Comparison of ENCODE assay signal across 23 cellular contexts in the genomic region with DNA sequence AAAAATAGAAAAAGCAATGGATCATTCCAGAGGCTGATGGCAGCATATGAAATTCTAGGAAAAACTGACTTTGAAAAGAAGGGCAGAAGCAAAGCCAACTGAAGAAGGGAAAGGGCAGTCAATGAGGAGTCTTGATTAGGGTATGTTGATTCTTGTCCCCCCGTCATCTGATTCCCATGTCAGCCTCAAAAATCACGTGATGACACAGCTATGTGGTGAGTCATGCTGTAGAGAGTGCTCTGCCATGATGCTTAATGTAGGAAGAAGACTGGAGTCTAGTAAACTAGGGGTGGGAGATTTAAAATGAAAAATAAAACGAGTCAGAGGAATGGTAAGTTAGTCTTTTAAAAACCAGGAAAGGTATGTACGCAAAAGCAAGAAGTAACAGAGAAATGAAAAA. TPM values are rescaled to one million over a fixed set of nuclear protein-coding genes. Genes with fewer than 3 reads are reported as not detected.
"Had no signal": no experiment of that assay in that cellular context is flagged by ENCODE, and none has a peak within 500 bp of the region (broad histone marks: within the 10 kb centered on the region; RNA-seq: fewer than 3 reads in every experiment).

No MANE protein-coding gene starts in this region.

- H3K27ac ChIP-seq: adrenal gland, epithelial cell of prostate, gastroesophageal sphincter, left lung, neutrophil, thyroid gland, uterus had no signal

- H3K4me1 ChIP-seq: adrenal gland, uterus had no signal

- H3K4me3 ChIP-seq: adrenal gland, gastroesophageal sphincter, left lung, mucosa of descending colon, thyroid gland, uterus had no signal

- H3K9me3 ChIP-seq: adrenal gland, gastroesophageal sphincter, left lung, mucosa of descending colon, neutrophil, thyroid gland, uterus had no signal

- ATAC-seq: activated CD8-positive, alpha-beta T cell treated with anti-CD3 and anti-CD28 coated beads, Interleukin-2, amount 10 ng/mL, durations not matched to agents 7 days and 5 days; effector memory CD8-positive, alpha-beta T cell; gastroesophageal sphincter; left lung; mucosa of descending colon; naive thymus-derived CD4-positive, alpha-beta T cell; stimulated activated naive B cell treated with anti-CD40 and anti-IgM and Interleukin-4, amounts not matched to agents 10 μg/mL and 1 μg/mL and 100 μg/mL, for 72 hours had no signal

- DNase-seq: activated B cell treated with CpG ODN at 0.5 μM for 24 hours; activated CD4-positive, alpha-beta T cell treated with anti-CD3 and anti-CD28 coated beads, Interleukin-2, amount 10 ng/mL, durations not matched to agents 24 days and 14 days; activated CD8-positive, alpha-beta memory T cell treated with anti-CD3 and anti-CD28 coated beads, Interleukin-2, amount 50 U/mL, for 4 hours; activated CD8-positive, alpha-beta T cell treated with anti-CD3 and anti-CD28 coated beads, Interleukin-2, amount 10 ng/mL, durations not matched to agents 7 days and 5 days; activated effector memory CD4-positive, alpha-beta T cell treated with anti-CD3 and anti-CD28 coated beads, Interleukin-2, amount 50 U/mL, for 16 hours; activated T-cell treated with anti-CD3 and anti-CD28 coated beads, Interleukin-2, amount 50 U/mL, for 48 hours; adrenal gland; dermis blood vessel endothelial cell; effector memory CD8-positive, alpha-beta T cell; kidney; left lung; mammary epithelial cell; mucosa of descending colon; naive thymus-derived CD4-positive, alpha-beta T cell; retina; stimulated activated CD4-positive, alpha-beta T cell treated with anti-CD3 and anti-CD28 coated beads, Interleukin-2, amount 100 ng/mL, for 48 hours; stimulated activated naive B cell treated with anti-CD40 and anti-IgM and Interleukin-4, amounts not matched to agents 10 μg/mL and 1 μg/mL and 100 μg/mL, for 72 hours; thyroid gland; uterus had no signal

- H3K27me3 ChIP-seq: thyroid gland had no signal

- H3K36me3 ChIP-seq: adrenal gland, gastroesophageal sphincter, left lung, neutrophil, thyroid gland, uterus had no signal

RNA-seq across cellular contexts. Expression of gene POU6F2, which starts 3.9 kb away (rescaled TPM):
- total RNA-seq: activated CD8-positive, alpha-beta T cell treated with anti-CD3 and anti-CD28 coated beads, Interleukin-2, amount 10 ng/mL, durations not matched to agents 7 days and 5 days; dermis blood vessel endothelial cell; skeletal muscle tissue had no signal
